6 cellular contexts compared by ENCODE assay signal in genomic region chr2:16016282-16016681, GRCh38.
"Had no signal": no experiment of that assay in that cellular context is flagged by ENCODE, and none has a peak within 500 bp of the region (broad histone marks: within the 10 kb centered on the region; RNA-seq: fewer than 3 reads in every experiment).

No MANE protein-coding gene starts in this region.

- H3K27ac Mint-ChIP-seq: HFFc6, IgD-negative memory B cell had no signal

- DNase-seq: GM23248, GOT3, H7, HFFc6, KBM-7 had no signal

- H3K36me3 Mint-ChIP-seq: IgD-negative memory B cell had no signal

- H3K4me3 Mint-ChIP-seq: HFFc6, IgD-negative memory B cell had no signal
